ENCODE assay signal across 11 cellular contexts in genomic region chr10:107915277-107915634, GRCh38.
DNase-seq lines count a peak whose midpoint lies in the region; ATAC-seq, FAIRE-seq and TF ChIP-seq lines count a peak whose summit lies in the region.
"Had no signal": no experiment of that assay in that cellular context is flagged by ENCODE, and none has a peak within 500 bp of the region (broad histone marks: within the 10 kb centered on the region; RNA-seq: fewer than 3 reads in every experiment).

No MANE protein-coding gene starts in this region.

- H3K36me3 ChIP-seq in heart left ventricle = no peaks in the 10 kb centered on the region
- no peaks in the 10 kb centered on the region for H3K36me3 ChIP-seq in mammary epithelial cell (ENCODE audit: insufficient read depth, low read length)
- H3K36me3 ChIP-seq in left lung = no peaks in the 10 kb centered on the region

- no peak for TF ChIP-seq CTCF in heart left ventricle (IDR thresholded peaks at IDR 0.05)
- TF ChIP-seq CTCF in mammary epithelial cell (conservative IDR thresholded peaks at IDR 0.05 in 1 of 2, IDR thresholded peaks at IDR 0.05 in 1 of 2; ENCODE audit: extremely low read depth in 1 of 2, insufficient read depth in 1 of 2, low read depth in 1 of 2, low read length in 2 of 2) = no peak
- TF ChIP-seq CTCF in left lung (IDR thresholded peaks at IDR 0.05) = no peak

- no peaks in the 10 kb centered on the region for H4K20me1 ChIP-seq in mammary epithelial cell (ENCODE audit: insufficient read depth, low read length)

- H3K27me3 ChIP-seq in heart left ventricle (peaks cover 9 to 41% (median 20%) of the 10 kb centered on the region in 9 donors), mammary epithelial cell (ENCODE audit: insufficient read depth, low read length) (no peaks in the 10 kb centered on the region), left lung (peaks cover 7 to 28% of the 10 kb centered on the region in 2 donors)

- no peaks in the 10 kb centered on the region for H3K79me2 ChIP-seq in mammary epithelial cell (ENCODE audit: insufficient read depth, low read length)

- H2AFZ ChIP-seq in mammary epithelial cell (ENCODE audit: low read depth, low read length) = peak overlapping the region; percentile 94

- no peak for TF ChIP-seq POLR2A in heart left ventricle (IDR thresholded peaks at IDR 0.05)

- ATAC-seq in heart left ventricle (no peak), Right ventricle myocardium superior (ENCODE audit: poor library complexity) (no peak), left lung (peak; percentile 89), HG02981 (IDR thresholded peaks at IDR 0.05; ENCODE audit: unreplicated experiment) (no peak), HG03039 (IDR thresholded peaks at IDR 0.05; ENCODE audit: unreplicated experiment) (no peak), esophagus mucosa (no peak)

- no TSS peak for BruUV-seq in mammary epithelial cell (replicated peaks; lab: Mats Ljungman, UMichigan)

- H3K4me1 ChIP-seq in heart left ventricle (peaks cover 0 to 11% (median 0%) of the 10 kb centered on the region in 12 donors), mammary epithelial cell (ENCODE audit: insufficient read depth, low read length) (peaks cover 12% of the 10 kb centered on the region), left lung (no peaks in the 10 kb centered on the region)

- in situ Hi-C loops in mammary epithelial cell (cut with MboI; ENCODE audit: low sequenced_read_pairs in 2 of 2) = no loop called here

- peaks cover 0 to 20% (median 2%) of the 10 kb centered on the region in 12 donors for H3K9me3 ChIP-seq in heart left ventricle
- H3K9me3 ChIP-seq in mammary epithelial cell (replicated peaks; ENCODE audit: insufficient read depth, low read length) = no peaks in the 10 kb centered on the region
- peaks cover 0 to 5% of the 10 kb centered on the region in 2 donors for H3K9me3 ChIP-seq in left lung

- H3K4me3 ChIP-seq in heart left ventricle (peak overlapping the region in 7 of 12 donors; percentile 12 to 36 (median 17)), mammary epithelial cell (replicated peaks in 1 of 3; ENCODE audit: insufficient read depth in 1 of 3, low read depth in 2 of 3, low read length in 3 of 3) (peak overlapping the region; percentile 59 to 78 (median 59)), left lung (peak overlapping the region; percentile 13 to 27)

- CTCF ChIA-PET in mammary epithelial cell (lab: Charles Lee; ENCODE audit: low non-redundant PET) = interaction anchor here (0.6 to 1.0 kb wide), 2 partner anchors 197 to 289 kb away, joined by 3 to 4 read pairs; no protein-coding TSS in a partner anchor

- 11 to 14% (median 12%) methylated on average over 7 of the region's 7 CpGs for WGBS in heart left ventricle, 4 donors
- 44% methylated on average over 1 of the region's 7 CpGs for WGBS in mammary epithelial cell (ENCODE audit: low coverage, missing lambda C conversion rate)

- dilution Hi-C loops in mammary epithelial cell (cut with HindIII; ENCODE audit: low sequenced_read_pairs) = no loop called here

- intact Hi-C loops in heart left ventricle (cut with DNase I) (no loop called here), Right ventricle myocardium superior (cut with DNase I) (no loop called here), mammary epithelial cell (cut with micrococcal nuclease) (loop anchor here (1.0 kb wide), 1 partner anchor 289 kb away; no protein-coding TSS in a partner anchor), left lung (cut with DNase I) (no loop called here)

- peak; percentile 44 for FAIRE-seq in urothelium cell line (lab: Jason Lieb, UNC)

- peak overlapping the region; percentile 54 for H3K9ac ChIP-seq in mammary epithelial cell (ENCODE audit: insufficient read depth, low read length)

- H3K27ac ChIP-seq in heart left ventricle (no peak overlapping the region), mammary epithelial cell (ENCODE audit: insufficient read depth, low read depth, low read length) (peak overlapping the region; percentile 52), left lung (no peak overlapping the region)

- peak overlapping the region; percentile 99 for H3K4me2 ChIP-seq in mammary epithelial cell (ENCODE audit: insufficient read depth, low read depth, low read length)

- DNase-seq in heart left ventricle = no peak
- DNase-seq in Right ventricle myocardium superior = no peak
- DNase-seq in mammary epithelial cell = peak; percentile 83
- peak in 1 of 2 donors; percentile 36 for DNase-seq in left lung
- peak; percentile 38 for DNase-seq in urothelium cell line (ENCODE audit: low spot score)
- DNase-seq: ACHN; activated CD4-positive, alpha-beta T cell treated with anti-CD3 and anti-CD28 coated beads, Interleukin-2, amount 50 U/mL, for 4 hours; OCI-M1 had no signal

Comparison
In these comparisons a context has a peak if more than half of its experiments do, and no peak if none do; other contexts are left out.
1. DNase-seq: peak in mammary epithelial cell (single experiment) and urothelium cell line (single experiment); none in heart left ventricle (0 of 5) and Right ventricle myocardium superior (single experiment).
2. Peak in every context shown above with its lines, with median percentiles within 50 percentile points of each other: H3K4me3 ChIP-seq.